Comparison of ENCODE assay signal across 15 cellular contexts in the genomic region with DNA sequence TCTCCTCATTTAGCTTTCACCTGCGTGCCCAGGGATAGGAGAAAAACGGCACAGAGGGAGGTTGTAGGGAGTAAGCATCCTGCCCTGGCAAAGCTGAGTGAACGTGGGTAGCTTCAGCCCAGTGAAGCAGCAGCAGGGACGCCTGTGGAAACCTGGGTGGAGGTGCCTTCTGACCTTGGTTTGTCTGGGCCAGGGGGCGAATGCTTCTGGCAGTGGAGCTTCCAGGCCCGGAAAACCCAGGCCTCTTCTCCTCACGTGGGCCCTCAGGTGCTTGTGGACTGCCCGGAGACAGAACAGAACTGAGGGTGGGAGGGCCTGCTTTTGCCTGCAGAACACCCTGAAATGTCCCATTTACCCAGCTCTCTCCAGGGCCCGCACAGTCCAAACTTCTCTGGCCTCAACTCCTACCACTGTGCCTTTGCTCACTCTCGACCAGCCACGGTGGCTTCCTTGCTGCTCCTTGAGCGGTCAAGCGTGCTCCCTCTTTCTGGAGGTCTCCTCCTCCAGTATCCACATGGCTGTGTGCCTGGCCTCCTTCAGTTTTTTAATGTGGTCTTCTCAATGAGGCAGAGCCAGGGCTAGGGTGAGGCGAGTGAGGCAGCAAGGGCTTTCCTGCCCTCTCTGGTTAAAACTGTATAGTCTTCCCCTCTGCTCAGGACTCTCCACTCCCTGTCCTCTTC.
DNase-seq lines count a peak whose midpoint lies in the region; ATAC-seq and TF ChIP-seq lines count a peak whose summit lies in the region.
"Had no signal": no experiment of that assay in that cellular context is flagged by ENCODE, and none has a peak within 500 bp of the region (broad histone marks: within the 10 kb centered on the region; RNA-seq: fewer than 3 reads in every experiment).

No MANE protein-coding gene starts in this region.

- peak overlapping the region; percentile 19 for H3K4me3 Mint-ChIP-seq in T-helper 17 cell
- H3K4me3 Mint-ChIP-seq: T-helper 1 cell treated with Interleukin-12 subunit alpha and Interleukin-12 subunit beta and Interleukin-4 antibody, amounts not matched to agents 30 μg/mL and 1 μg/mL, for 36 hours had no signal

- H3K4me3 ChIP-seq in lower lobe of right lung (no peak overlapping the region), spleen (no peak overlapping the region), MM.1S (ENCODE audit: low read length) (no peak overlapping the region)

- no peak overlapping the region for H3K4me2 ChIP-seq in MM.1S (ENCODE audit: low read depth, low read length)

- H3F3A ChIP-seq in MM.1S (ENCODE audit: insufficient read depth, low read length), result no peaks in the 10 kb centered on the region

- H3K79me2 ChIP-seq in MM.1S (ENCODE audit: low read length), result no peaks in the 10 kb centered on the region

- intact Hi-C loops in lower lobe of right lung (cut with DNase I), result no loop called here
- intact Hi-C loops in spleen (cut with DNase I; ENCODE audit: low total_unique reads), result no loop called here

- H3K27me3 Mint-ChIP-seq in T-helper 17 cell, result no peaks in the 10 kb centered on the region

- H3K27ac ChIP-seq in lower lobe of right lung (peak overlapping the region; percentile 89), spleen (peak overlapping the region in 1 of 8 donors; percentile 75), MM.1S (ENCODE audit: low read length) (no peak overlapping the region)

- no peak for ATAC-seq in T-helper 17 cell
- no peak for ATAC-seq in lower lobe of right lung
- ATAC-seq in GM19035 (IDR thresholded peaks at IDR 0.05; ENCODE audit: unreplicated experiment), result no peak
- ATAC-seq in GM21723 (IDR thresholded peaks at IDR 0.05; ENCODE audit: unreplicated experiment), result no peak
- ATAC-seq: activated T-cell treated with anti-CD3 and anti-CD28 coated beads, Interleukin-2, amount 50 U/mL, for 72 hours had no signal

- DNase-seq in Caki2 (ENCODE audit: low read depth), result peak; percentile 51
- DNase-seq in T-helper 17 cell, result no peak
- DNase-seq in lower lobe of right lung, result no peak
- DNase-seq in spleen, result peak; percentile 71
- no peak for DNase-seq in H4 (ENCODE audit: low spot score)
- no peak for DNase-seq in MM.1S
- DNase-seq: activated T-cell treated with anti-CD3 and anti-CD28 coated beads, Interleukin-2, amount 50 U/mL, for 72 hours; aorta; dermis blood vessel endothelial cell; NCI-H2029 treated with DMSO at 0.1 percent for 48 hours; NCI-H774; occipital lobe had no signal

- WGBS in spleen, 5 donors, result 83 to 91% (median 88%) methylated on average over 14 of the region's 14 CpGs

- no peaks in the 10 kb centered on the region for H3K9me2 ChIP-seq in MM.1S (replicated peaks; ENCODE audit: insufficient read depth, low read length)

- TF ChIP-seq POLR2A in spleen (IDR thresholded peaks at IDR 0.05), result no peak

- in situ Hi-C loops in Caki2 (cut with HindIII; ENCODE audit: low pct_unique_long_range_greater_than_20kb, low sequenced_read_pairs), result no loop called here

- TF ChIP-seq CTCF in lower lobe of right lung (IDR thresholded peaks at IDR 0.05) (no peak), spleen (IDR thresholded peaks at IDR 0.05 in 8 of 11, conservative IDR thresholded peaks at IDR 0.05 in 3 of 11) (no peak), MM.1S (IDR thresholded peaks at IDR 0.05; ENCODE audit: low read length) (no peak)

- peaks cover 10% of the 10 kb centered on the region for H3K4me1 Mint-ChIP-seq in T-helper 17 cell

- no peaks in the 10 kb centered on the region for H3K27me3 ChIP-seq in lower lobe of right lung (ENCODE audit: low read depth)
- H3K27me3 ChIP-seq in spleen (replicated peaks in 1 of 7), result no peaks in the 10 kb centered on the region
- H3K27me3 ChIP-seq in MM.1S (replicated peaks; ENCODE audit: insufficient read depth, low read length), result no peaks in the 10 kb centered on the region

- H3K27ac Mint-ChIP-seq in T-helper 17 cell, result no peak overlapping the region
- H3K27ac Mint-ChIP-seq: activated T-cell treated with anti-CD3 and anti-CD28 coated beads, Interleukin-2, amount 50 U/mL, for 72 hours; T-helper 1 cell treated with Interleukin-12 subunit alpha and Interleukin-12 subunit beta and Interleukin-4 antibody, amounts not matched to agents 30 μg/mL and 1 μg/mL, for 36 hours had no signal

- H3K9ac ChIP-seq in MM.1S (ENCODE audit: low read length), result no peak overlapping the region

- H3K4me1 ChIP-seq in lower lobe of right lung (peaks cover 41% of the 10 kb centered on the region), spleen (peaks cover 5 to 35% (median 19%) of the 10 kb centered on the region in 6 donors), MM.1S (ENCODE audit: low read length) (no peaks in the 10 kb centered on the region)

- H4K20me1 ChIP-seq in MM.1S (ENCODE audit: insufficient read depth, low read length), result no peaks in the 10 kb centered on the region

- H3K9me3 ChIP-seq in T-helper 17 cell (ENCODE audit: control insufficient read depth, low read length, poor library complexity, severe bottlenecking) (no peaks in the 10 kb centered on the region), lower lobe of right lung (no peaks in the 10 kb centered on the region), spleen (no peaks in the 10 kb centered on the region), MM.1S (replicated peaks; ENCODE audit: insufficient read depth, low read length) (no peaks in the 10 kb centered on the region)

- no peak overlapping the region for H2AFZ ChIP-seq in MM.1S (ENCODE audit: low read length)

- no peaks in the 10 kb centered on the region for H3K36me3 ChIP-seq in lower lobe of right lung
- H3K36me3 ChIP-seq in spleen, result peaks cover 0 to 27% (median 2%) of the 10 kb centered on the region in 6 donors
- H3K36me3 ChIP-seq in MM.1S (replicated peaks; ENCODE audit: insufficient read depth, low read length), result no peaks in the 10 kb centered on the region

- no peaks in the 10 kb centered on the region for H3K36me3 Mint-ChIP-seq in T-helper 17 cell (ENCODE audit: low read depth)

Comparison
In these comparisons a context has a peak if more than half of its experiments do, and no peak if none do; other contexts are left out.
1. DNase-seq: peak in Caki2 (single experiment) and spleen (single experiment); none in T-helper 17 cell (0 of 3), lower lobe of right lung (single experiment), H4 (single experiment) and MM.1S (single experiment).